In the genomic region with DNA sequence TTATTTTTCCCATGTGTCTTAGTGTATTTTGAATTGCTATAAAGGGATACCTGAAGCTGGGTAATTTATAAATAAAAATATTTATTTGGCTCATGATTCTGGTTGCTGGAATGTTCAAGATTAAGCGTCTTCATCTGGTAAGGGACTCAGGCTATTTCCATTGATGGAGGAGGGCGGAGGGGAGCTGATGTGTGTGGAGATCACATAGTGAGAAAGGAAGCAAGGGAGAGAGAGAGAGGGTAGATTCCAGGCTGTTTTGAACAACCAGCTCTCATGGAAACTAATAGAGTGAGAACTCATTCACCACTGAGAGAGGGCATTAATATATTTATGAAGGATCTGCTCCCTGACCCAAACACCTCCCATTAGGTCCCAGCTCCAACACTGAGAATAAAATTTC, we compare ENCODE assay signal across 6 cellular contexts. TPM values are rescaled to one million over a fixed set of nuclear protein-coding genes. Genes with fewer than 3 reads are reported as not detected.
"Had no signal": no experiment of that assay in that cellular context is flagged by ENCODE, and none has a peak within 500 bp of the region (broad histone marks: within the 10 kb centered on the region; RNA-seq: fewer than 3 reads in every experiment).

No MANE protein-coding gene starts in this region.

- H3K4me3 ChIP-seq: GM23248, K562 had no signal

- H3K4me3 Mint-ChIP-seq: H9 had no signal

- H3K9me3 Mint-ChIP-seq: H9 had no signal

- H3K27ac ChIP-seq: GM23248 had no signal

- DNase-seq: GM23248, H9, HCEC 1CT, IMR-90 had no signal

- ATAC-seq: K562 had no signal

- H2AFZ ChIP-seq: GM23248 had no signal

RNA-seq across cellular contexts. Expression of a gene that starts 39.6 kb away (rescaled TPM):
- total RNA-seq: GM23248, HT-29 had no signal
- polyA plus RNA-seq: GM23248 had no signal
